ENCODE assay signal across 8 cellular contexts in genomic region chr20:63980806-63981728, GRCh38. TPM values are rescaled to one million over a fixed set of nuclear protein-coding genes. Genes with fewer than 3 reads are reported as not detected.
DNase-seq lines count a peak whose midpoint lies in the region; ATAC-seq and TF ChIP-seq lines count a peak whose summit lies in the region.

PRPF6 (plus strand) TSS chr20:63981132; CDS start chr20:63981246, 114 bp downstream.

- peak within 1 kb of the TSS; percentile 90 for H2AFZ ChIP-seq in SK-N-SH (ENCODE audit: low read depth)

- peak; percentile 98 for TF ChIP-seq CTCF in GM06990 (IDR thresholded peaks at IDR 0.05; ENCODE audit: insufficient read depth, low read length, poor library complexity, severe bottlenecking)
- peak; percentile 88 for TF ChIP-seq CTCF in HFFc6 (IDR thresholded peaks at IDR 0.05)
- peak; percentile 81 for TF ChIP-seq CTCF in SK-N-SH (IDR thresholded peaks at IDR 0.05)
- TF ChIP-seq CTCF in omental fat pad (IDR thresholded peaks at IDR 0.05): peak in 1 of 3 donors; percentile 25
- peak; percentile 53 to 87 (median 76) for TF ChIP-seq CTCF in testis (IDR thresholded peaks at IDR 0.05)

- intact Hi-C loops in testis (cut with DNase I; ENCODE audit: low total_unique reads): no loop called here

- H3K4me2 ChIP-seq in SK-N-SH: peak within 1 kb of the TSS; percentile 90

- no peaks in the 10 kb centered on the region for H3K9me2 ChIP-seq in SK-N-SH

- DNase-seq in GM06990 (ENCODE audit: extremely low read depth, insufficient read length): peak; percentile 95
- peak; percentile 91 for DNase-seq in HFFc6
- peak; percentile 95 for DNase-seq in NCI-H1048 (lab: John Stamatoyannopoulos, UW)
- DNase-seq in SK-N-SH: peak; percentile 98
- peak; percentile 55 for DNase-seq in glomerular endothelial cell (ENCODE audit: extremely low read depth, low read depth, low spot score)
- DNase-seq in omental fat pad (ENCODE audit: low spot score): peak; percentile 78
- DNase-seq in testis: peak; percentile 95

- H3K36me3 ChIP-seq in GM06990 (ENCODE audit: control insufficient read depth, insufficient read depth, low read length) (peaks cover 9% of the 10 kb centered on the region), SK-N-SH (replicated peaks in 1 of 2; ENCODE audit: control insufficient read depth in 1 of 2, insufficient read depth in 2 of 2, low read length in 1 of 2) (peaks cover 22 to 25% of the 10 kb centered on the region in 2 experiments), testis (ENCODE audit: low read depth, missing control alignments) (no peaks in the 10 kb centered on the region)

- H3K4me3 ChIP-seq in GM06990 (replicated peaks; ENCODE audit: low read depth, low read length) (peak within 1 kb of the TSS; percentile 83), SK-N-SH (ENCODE audit: low read depth in 2 of 2, low read length in 1 of 2) (peak within 1 kb of the TSS; percentile 77 to 98), testis (peak within 1 kb of the TSS; percentile 90 to 98)

- no peak; the same call in 1 of the 2 replicates for TF ChIP-seq RAD21 in SK-N-SH (IDR thresholded peaks at IDR 0.05; ENCODE audit: low read length)

- H3K27me3 Mint-ChIP-seq in HFFc6 (ENCODE audit: insufficient read depth): no peaks in the 10 kb centered on the region; the same call in none of the 2 replicates
- H3K27me3 Mint-ChIP-seq in activated naive CD4-positive, alpha-beta T cell treated with anti-CD3 and anti-CD28 coated beads, Interleukin-2, amount 50 U/mL, for 24 hours: no peaks in the 10 kb centered on the region

- ATAC-seq in omental fat pad (ENCODE audit: low FRiP score): peak; percentile 74

- H3K27ac ChIP-seq in SK-N-SH (ENCODE audit: low read depth in 2 of 2, low read length in 1 of 2): peak within 1 kb of the TSS; percentile 89 to 90
- peak within 1 kb of the TSS; percentile 47 to 83 for H3K27ac ChIP-seq in testis

- H3K79me2 ChIP-seq in SK-N-SH (ENCODE audit: insufficient read depth): peaks cover 41% of the 10 kb centered on the region

- H3K27me3 ChIP-seq in GM06990 (replicated peaks; ENCODE audit: control insufficient read depth, insufficient read depth, low read length): no peaks in the 10 kb centered on the region
- H3K27me3 ChIP-seq in SK-N-SH (ENCODE audit: insufficient read depth): no peaks in the 10 kb centered on the region
- no peaks in the 10 kb centered on the region for H3K27me3 ChIP-seq in testis

- no peaks in the 10 kb centered on the region for H3K9me3 ChIP-seq in SK-N-SH
- H3K9me3 ChIP-seq in testis: no peaks in the 10 kb centered on the region

- H3K9ac ChIP-seq in SK-N-SH: peak within 1 kb of the TSS; percentile 92

- 0% methylated on average over 16 of the region's 75 CpGs for WGBS in SK-N-SH (ENCODE audit: low lambda C conversion rate)
- WGBS in testis, 2 donors: 0 to 1% methylated on average over 13 to 63 of the region's 75 CpGs

- H3K27ac Mint-ChIP-seq in HFFc6: peak within 1 kb of the TSS; percentile 86
- H3K27ac Mint-ChIP-seq in activated naive CD4-positive, alpha-beta T cell treated with anti-CD3 and anti-CD28 coated beads, Interleukin-2, amount 50 U/mL, for 24 hours: peak within 1 kb of the TSS; percentile 98

- H3K9me3 Mint-ChIP-seq in HFFc6: no peaks in the 10 kb centered on the region
- H3K9me3 Mint-ChIP-seq in activated naive CD4-positive, alpha-beta T cell treated with anti-CD3 and anti-CD28 coated beads, Interleukin-2, amount 50 U/mL, for 24 hours: no peaks in the 10 kb centered on the region

- no peaks in the 10 kb centered on the region for H4K20me1 ChIP-seq in SK-N-SH (ENCODE audit: insufficient read depth)

- peaks cover 12 to 24% of the 10 kb centered on the region in 2 experiments for H3K4me1 ChIP-seq in SK-N-SH (ENCODE audit: control insufficient read depth in 1 of 2, insufficient read depth in 2 of 2, low read depth in 1 of 2, low read length in 1 of 2)
- H3K4me1 ChIP-seq in testis: peaks cover 29% of the 10 kb centered on the region

- no peak for TF ChIP-seq POLR2A in testis (IDR thresholded peaks at IDR 0.05)

- peak within 1 kb of the TSS; percentile 90 for H3K4me3 Mint-ChIP-seq in HFFc6
- peak within 1 kb of the TSS; percentile 98 for H3K4me3 Mint-ChIP-seq in activated naive CD4-positive, alpha-beta T cell treated with anti-CD3 and anti-CD28 coated beads, Interleukin-2, amount 50 U/mL, for 24 hours

- peaks cover 28% of the 10 kb centered on the region for H3K36me3 Mint-ChIP-seq in HFFc6 (ENCODE audit: low read depth)
- peaks cover 19% of the 10 kb centered on the region for H3K36me3 Mint-ChIP-seq in activated naive CD4-positive, alpha-beta T cell treated with anti-CD3 and anti-CD28 coated beads, Interleukin-2, amount 50 U/mL, for 24 hours

- CTCF ChIA-PET in SK-N-SH (lab: Yijun Ruan, JAX): interaction anchor here (0.6 to 3.9 kb wide), 44 partner anchors 7 to 453 kb away, joined by 3 to 41 read pairs (median 4); partner anchors contain the start of genes ARFRP1, C20orf204, GMEB2 and NPBWR2

- H3F3A ChIP-seq in SK-N-SH (replicated peaks; ENCODE audit: insufficient read depth): peaks cover 15% of the 10 kb centered on the region

- peaks cover 43% of the 10 kb centered on the region for H3K4me1 Mint-ChIP-seq in HFFc6 (ENCODE audit: low read depth)
- peaks cover 67% of the 10 kb centered on the region for H3K4me1 Mint-ChIP-seq in activated naive CD4-positive, alpha-beta T cell treated with anti-CD3 and anti-CD28 coated beads, Interleukin-2, amount 50 U/mL, for 24 hours

- POLR2A ChIA-PET in SK-N-SH (lab: Yijun Ruan, JAX): interaction anchor here (0.8 to 3.4 kb wide), 8 partner anchors 24 to 273 kb away, joined by 3 to 18 read pairs (median 4); partner anchors contain the start of genes ARFRP1, TCEA2, TPD52L2 and ZGPAT

- TF ChIP-seq EP300 in SK-N-SH (IDR thresholded peaks at IDR 0.05; ENCODE audit: borderline replicate concordance in 1 of 2, low read depth in 1 of 2, low read length in 1 of 2): 0 out of 4 replicates have a peak, but pooled peaks of 1 of the 2 experiments have one; percentile 8

TF ChIP-seq in SK-N-SH, 30 proteins besides CTCF, POLR2A, EP300 and RAD21:
- TF ChIP-seq NRF1 (IDR thresholded peaks at IDR 0.05; ENCODE audit: low read depth, low read length) (peak; percentile 57), TAF1 (IDR thresholded peaks at IDR 0.05; ENCODE audit: borderline replicate concordance, low read depth, low read length) (peak; percentile 64; the same call in 1 of the 2 replicates), GABPA (IDR thresholded peaks at IDR 0.05; ENCODE audit: low read depth) (peak; percentile 99), SMC3 (IDR thresholded peaks at IDR 0.05; ENCODE audit: low read depth, low read length) (peak; percentile 31; the same call in 1 of the 2 replicates), SIN3A (IDR thresholded peaks at IDR 0.05; ENCODE audit: borderline replicate concordance, low read depth, low read length) (peak; percentile 55; the same call in 1 of the 2 replicates), FOSL2 (IDR thresholded peaks at IDR 0.05; ENCODE audit: borderline replicate concordance, low read depth) (no peak), CHD2 (IDR thresholded peaks at IDR 0.05; ENCODE audit: low read length, partially characterized antibody) (peak; percentile 85), MXI1 (IDR thresholded peaks at IDR 0.05; ENCODE audit: low read depth, low read length) (peak; percentile 82; the same call in 1 of the 2 replicates), FOXJ3 (CRISPR knock-in tag; IDR thresholded peaks at IDR 0.05) (no peak), ELF1 (IDR thresholded peaks at IDR 0.05) (peak; percentile 91), POLR2AphosphoS5 (IDR thresholded peaks at IDR 0.05; ENCODE audit: low read depth, low read length) (peak; percentile 85), ZBTB33 (IDR thresholded peaks at IDR 0.05; ENCODE audit: borderline replicate concordance, low read depth) (no peak), MAX (IDR thresholded peaks at IDR 0.05; ENCODE audit: low read depth) (peak; percentile 98)

RNA-seq across cellular contexts. Expression of gene PRPF6, which starts in this region (rescaled TPM):
- 10 to 100 TPM; 70.7 to 73.2 (median 72.9) TPM for total RNA-seq in HFFc6 (2021; fragmentation: NEBNext Ultra II Directional; extraction: Animal tissue kit (Norgen Biotek cat#: 25700))
- polyA plus RNA-seq in SK-N-SH (2012; rRNA removed) (50.1 and 59.1 TPM in 2 replicates), testis (ENCODE audit: insufficient read depth, low read depth, low replicate concordance) (106 TPM)
- 38.8 and 45.4 TPM in 2 replicates for polyA plus RNA-seq in SK-N-SH (2012; cell fraction: cytosol; rRNA removed)
- polyA plus RNA-seq in SK-N-SH (2012; cell fraction: nucleus; rRNA removed): 62.1 and 68.6 TPM in 2 replicates
- total RNA-seq in glomerular endothelial cell (63.2 and 64.3 TPM in 2 replicates), omental fat pad (10 to 100 TPM; 34.7 to 43.8 (median 40.2) TPM), testis (100 to 1,000 TPM; 107 to 114 TPM)

Comparison
In these comparisons a context has a peak if more than half of its experiments do, and no peak if none do; other contexts are left out.
1. Peak in every context shown above with its lines: DNase-seq, ATAC-seq, H3K4me3 ChIP-seq and H3K27ac ChIP-seq.